ENCODE assay signal across 1 cellular context in genomic region chr9:97984188-97985057, GRCh38.
TF ChIP-seq lines count a peak whose summit lies in the region.

No MANE protein-coding gene starts in this region.

TF ChIP-seq in K562, 482 proteins besides CTCF, POLR2A, EP300 and RAD21 (continued from another document and continues in another):
- TF ChIP-seq, protein P1, sequence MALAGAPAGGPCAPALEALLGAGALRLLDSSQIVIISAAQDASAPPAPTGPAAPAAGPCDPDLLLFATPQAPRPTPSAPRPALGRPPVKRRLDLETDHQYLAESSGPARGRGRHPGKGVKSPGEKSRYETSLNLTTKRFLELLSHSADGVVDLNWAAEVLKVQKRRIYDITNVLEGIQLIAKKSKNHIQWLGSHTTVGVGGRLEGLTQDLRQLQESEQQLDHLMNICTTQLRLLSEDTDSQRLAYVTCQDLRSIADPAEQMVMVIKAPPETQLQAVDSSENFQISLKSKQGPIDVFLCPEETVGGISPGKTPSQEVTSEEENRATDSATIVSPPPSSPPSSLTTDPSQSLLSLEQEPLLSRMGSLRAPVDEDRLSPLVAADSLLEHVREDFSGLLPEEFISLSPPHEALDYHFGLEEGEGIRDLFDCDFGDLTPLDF (CRISPR knock-in tag; IDR thresholded peaks at IDR 0.05), result peak; percentile 96
- no peak for TF ChIP-seq RBM22 (IDR thresholded peaks at IDR 0.05; ENCODE audit: low read depth, low read length, poor library complexity, severe bottlenecking)
- 0 out of 2 replicates have a peak, but pooled peaks have one; percentile 11 for TF ChIP-seq ZNF143 (CRISPR knock-in tag; IDR thresholded peaks at IDR 0.05)
- peak; percentile 70 for TF ChIP-seq HDAC8 (tag; IDR thresholded peaks at IDR 0.05)
- TF ChIP-seq IRF1 (CRISPR knock-in tag; IDR thresholded peaks at IDR 0.05; ENCODE audit: borderline replicate concordance), result peak; percentile 80; the same call in 1 of the 2 replicates
- TF ChIP-seq DACH1 (IDR thresholded peaks at IDR 0.05; ENCODE audit: partially characterized antibody), result no peak
- no peak for TF ChIP-seq FOXO4 (CRISPR knock-in tag; IDR thresholded peaks at IDR 0.05)
- TF ChIP-seq GATA2 (CRISPR knock-in tag; IDR thresholded peaks at IDR 0.05), result no peak
- TF ChIP-seq HMGN3 (IDR thresholded peaks at IDR 0.05; ENCODE audit: borderline replicate concordance, extremely low read depth, insufficient read length, low read depth, low read length), result peak; percentile 78
- TF ChIP-seq PHF20 (IDR thresholded peaks at IDR 0.05; ENCODE audit: partially characterized antibody), result no peak
- no peak for TF ChIP-seq ZNF217 (CRISPR knock-in tag; IDR thresholded peaks at IDR 0.05)
- no peak for TF ChIP-seq TEAD4 (IDR thresholded peaks at IDR 0.05; ENCODE audit: low read length)
- TF ChIP-seq TEAD4 (CRISPR knock-in tag; IDR thresholded peaks at IDR 0.05; ENCODE audit: borderline replicate concordance), result peak; percentile 99
- TF ChIP-seq MTA1 (IDR thresholded peaks at IDR 0.05; ENCODE audit: borderline replicate concordance), result no peak
- no peak for TF ChIP-seq PTRF (tag; IDR thresholded peaks at IDR 0.05)
- TF ChIP-seq ZNF277 (CRISPR knock-in tag; IDR thresholded peaks at IDR 0.05; ENCODE audit: borderline replicate concordance), result no peak
- TF ChIP-seq, protein P2, sequence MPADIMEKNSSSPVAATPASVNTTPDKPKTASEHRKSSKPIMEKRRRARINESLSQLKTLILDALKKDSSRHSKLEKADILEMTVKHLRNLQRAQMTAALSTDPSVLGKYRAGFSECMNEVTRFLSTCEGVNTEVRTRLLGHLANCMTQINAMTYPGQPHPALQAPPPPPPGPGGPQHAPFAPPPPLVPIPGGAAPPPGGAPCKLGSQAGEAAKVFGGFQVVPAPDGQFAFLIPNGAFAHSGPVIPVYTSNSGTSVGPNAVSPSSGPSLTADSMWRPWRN (IDR thresholded peaks at IDR 0.05; ENCODE audit: low read depth), result no peak
- TF ChIP-seq, protein P3, sequence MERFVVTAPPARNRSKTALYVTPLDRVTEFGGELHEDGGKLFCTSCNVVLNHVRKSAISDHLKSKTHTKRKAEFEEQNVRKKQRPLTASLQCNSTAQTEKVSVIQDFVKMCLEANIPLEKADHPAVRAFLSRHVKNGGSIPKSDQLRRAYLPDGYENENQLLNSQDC (CRISPR knock-in tag; IDR thresholded peaks at IDR 0.05), result no peak
- peak; percentile 22 to 70; a peak in 3 of 4 replicates for TF ChIP-seq NONO (IDR thresholded peaks at IDR 0.05; ENCODE audit: low read depth in 2 of 2, low read length in 1 of 2)
- no peak for TF ChIP-seq POLR3A (IDR thresholded peaks at IDR 0.05; ENCODE audit: borderline replicate concordance, extremely low read depth, insufficient read depth, insufficient read length)
- peak; percentile 88 for TF ChIP-seq ARID4B (CRISPR knock-in tag; IDR thresholded peaks at IDR 0.05)
- no peak for TF ChIP-seq ATF1 (CRISPR knock-in tag; IDR thresholded peaks at IDR 0.05)
- no peak; the same call in 1 of the 2 replicates for TF ChIP-seq ATF1 (tag; IDR thresholded peaks at IDR 0.05)
- no peak for TF ChIP-seq EZH2 (IDR thresholded peaks at IDR 0.05; ENCODE audit: borderline replicate concordance, low read depth, low read length)
- no peak for TF ChIP-seq ZNF280B (CRISPR knock-in tag; IDR thresholded peaks at IDR 0.05)
- TF ChIP-seq E2F3 (CRISPR knock-in tag; IDR thresholded peaks at IDR 0.05), result peak; percentile 98
- TF ChIP-seq HDAC3 (IDR thresholded peaks at IDR 0.05; ENCODE audit: borderline replicate concordance, partially characterized antibody), result no peak
- peak; percentile 88 for TF ChIP-seq ZBTB7A (IDR thresholded peaks at IDR 0.05; ENCODE audit: borderline replicate concordance, control insufficient read depth, low read depth, low read length)
- TF ChIP-seq, protein P4, sequence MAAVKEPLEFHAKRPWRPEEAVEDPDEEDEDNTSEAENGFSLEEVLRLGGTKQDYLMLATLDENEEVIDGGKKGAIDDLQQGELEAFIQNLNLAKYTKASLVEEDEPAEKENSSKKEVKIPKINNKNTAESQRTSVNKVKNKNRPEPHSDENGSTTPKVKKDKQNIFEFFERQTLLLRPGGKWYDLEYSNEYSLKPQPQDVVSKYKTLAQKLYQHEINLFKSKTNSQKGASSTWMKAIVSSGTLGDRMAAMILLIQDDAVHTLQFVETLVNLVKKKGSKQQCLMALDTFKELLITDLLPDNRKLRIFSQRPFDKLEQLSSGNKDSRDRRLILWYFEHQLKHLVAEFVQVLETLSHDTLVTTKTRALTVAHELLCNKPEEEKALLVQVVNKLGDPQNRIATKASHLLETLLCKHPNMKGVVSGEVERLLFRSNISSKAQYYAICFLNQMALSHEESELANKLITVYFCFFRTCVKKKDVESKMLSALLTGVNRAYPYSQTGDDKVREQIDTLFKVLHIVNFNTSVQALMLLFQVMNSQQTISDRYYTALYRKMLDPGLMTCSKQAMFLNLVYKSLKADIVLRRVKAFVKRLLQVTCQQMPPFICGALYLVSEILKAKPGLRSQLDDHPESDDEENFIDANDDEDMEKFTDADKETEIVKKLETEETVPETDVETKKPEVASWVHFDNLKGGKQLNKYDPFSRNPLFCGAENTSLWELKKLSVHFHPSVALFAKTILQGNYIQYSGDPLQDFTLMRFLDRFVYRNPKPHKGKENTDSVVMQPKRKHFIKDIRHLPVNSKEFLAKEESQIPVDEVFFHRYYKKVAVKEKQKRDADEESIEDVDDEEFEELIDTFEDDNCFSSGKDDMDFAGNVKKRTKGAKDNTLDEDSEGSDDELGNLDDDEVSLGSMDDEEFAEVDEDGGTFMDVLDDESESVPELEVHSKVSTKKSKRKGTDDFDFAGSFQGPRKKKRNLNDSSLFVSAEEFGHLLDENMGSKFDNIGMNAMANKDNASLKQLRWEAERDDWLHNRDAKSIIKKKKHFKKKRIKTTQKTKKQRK (IDR thresholded peaks at IDR 0.05; ENCODE audit: borderline replicate concordance, low read depth, low read length), result no peak
- TF ChIP-seq, protein P5, sequence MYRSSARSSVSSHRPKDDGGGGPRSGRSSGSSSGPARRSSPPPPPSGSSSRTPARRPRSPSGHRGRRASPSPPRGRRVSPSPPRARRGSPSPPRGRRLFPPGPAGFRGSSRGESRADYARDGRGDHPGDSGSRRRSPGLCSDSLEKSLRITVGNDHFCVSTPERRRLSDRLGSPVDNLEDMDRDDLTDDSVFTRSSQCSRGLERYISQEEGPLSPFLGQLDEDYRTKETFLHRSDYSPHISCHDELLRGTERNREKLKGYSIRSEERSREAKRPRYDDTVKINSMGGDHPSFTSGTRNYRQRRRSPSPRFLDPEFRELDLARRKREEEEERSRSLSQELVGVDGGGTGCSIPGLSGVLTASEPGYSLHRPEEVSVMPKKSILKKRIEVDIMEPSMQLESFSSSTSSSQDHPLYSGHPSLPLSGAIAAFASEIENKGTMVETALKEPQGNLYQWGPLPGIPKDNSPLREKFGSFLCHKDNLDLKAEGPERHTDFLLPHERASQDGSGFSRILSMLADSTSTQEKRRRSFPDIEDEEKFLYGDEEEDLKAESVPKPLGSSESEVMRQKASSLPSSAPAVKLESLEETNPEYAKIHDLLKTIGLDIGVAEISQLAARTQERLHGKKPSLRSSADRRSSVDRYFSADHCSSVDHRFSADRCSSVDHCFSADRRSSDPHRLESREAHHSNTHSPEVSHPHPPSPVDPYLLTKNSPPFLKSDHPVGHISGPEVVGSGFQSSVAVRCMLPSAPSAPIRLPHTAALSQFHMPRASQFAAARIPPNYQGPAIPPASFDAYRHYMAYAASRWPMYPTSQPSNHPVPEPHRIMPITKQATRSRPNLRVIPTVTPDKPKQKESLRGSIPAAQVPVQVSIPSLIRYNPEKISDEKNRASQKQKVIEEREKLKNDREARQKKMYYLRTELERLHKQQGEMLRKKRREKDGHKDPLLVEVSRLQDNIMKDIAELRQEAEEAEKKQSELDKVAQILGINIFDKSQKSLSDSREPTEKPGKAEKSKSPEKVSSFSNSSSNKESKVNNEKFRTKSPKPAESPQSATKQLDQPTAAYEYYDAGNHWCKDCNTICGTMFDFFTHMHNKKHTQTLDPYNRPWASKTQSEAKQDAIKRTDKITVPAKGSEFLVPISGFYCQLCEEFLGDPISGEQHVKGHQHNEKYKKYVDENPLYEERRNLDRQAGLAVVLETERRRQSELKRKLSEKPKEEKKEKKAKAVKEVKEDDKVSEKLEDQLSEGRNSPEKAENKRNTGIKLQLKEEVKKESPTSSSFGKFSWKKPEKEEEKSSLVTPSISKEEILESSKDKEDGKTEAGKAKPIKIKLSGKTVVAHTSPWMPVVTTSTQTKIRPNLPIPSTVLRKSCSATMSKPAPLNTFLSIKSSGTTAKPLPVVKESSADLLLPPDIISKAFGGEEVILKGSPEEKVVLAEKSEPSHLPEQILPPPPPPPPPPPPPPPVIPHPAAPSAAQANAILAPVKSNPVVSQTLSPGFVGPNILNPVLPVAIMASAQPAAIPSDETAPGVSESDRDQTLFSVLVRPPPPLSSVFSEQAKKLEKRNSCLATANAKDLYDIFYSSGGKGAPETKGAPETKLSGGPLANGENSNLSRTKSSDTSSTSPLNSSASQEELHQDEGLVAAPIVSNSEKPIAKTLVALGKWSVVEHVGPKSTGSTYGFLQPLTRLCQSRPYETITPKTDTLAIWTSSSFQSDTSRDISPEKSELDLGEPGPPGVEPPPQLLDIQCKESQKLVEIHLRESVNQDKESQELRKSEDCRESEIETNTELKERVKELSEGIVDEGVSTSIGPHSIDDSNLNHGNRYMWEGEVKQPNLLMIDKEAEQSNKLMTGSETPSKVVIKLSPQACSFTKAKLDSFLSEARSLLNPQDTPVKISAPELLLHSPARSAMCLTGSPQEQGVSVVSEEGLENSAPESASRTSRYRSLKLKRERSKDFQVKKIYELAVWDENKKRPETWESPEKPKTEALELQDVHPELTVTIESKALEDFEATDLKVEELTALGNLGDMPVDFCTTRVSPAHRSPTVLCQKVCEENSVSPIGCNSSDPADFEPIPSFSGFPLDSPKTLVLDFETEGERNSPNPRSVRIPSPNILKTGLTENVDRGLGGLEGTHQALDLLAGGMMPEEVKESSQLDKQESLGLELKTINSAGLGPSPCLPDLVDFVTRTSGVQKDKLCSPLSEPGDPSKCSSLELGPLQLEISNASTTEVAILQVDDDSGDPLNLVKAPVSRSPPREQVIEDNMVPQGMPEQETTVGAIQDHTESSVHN (IDR thresholded peaks at IDR 0.05; ENCODE audit: borderline replicate concordance in 1 of 2, low read depth in 1 of 2), result no peak
- no peak for TF ChIP-seq ZNF239 (CRISPR knock-in tag; IDR thresholded peaks at IDR 0.05)
